In genomic region chr20:2508631-2509467, GRCh38 we compare ENCODE assay signal across 9 cellular contexts. TPM values are rescaled to one million over a fixed set of nuclear protein-coding genes. Genes with fewer than 3 reads are reported as not detected.
DNase-seq lines count a peak whose midpoint lies in the region; ATAC-seq, FAIRE-seq and TF ChIP-seq lines count a peak whose summit lies in the region.
"Had no signal": no experiment of that assay in that cellular context is flagged by ENCODE, and none has a peak within 500 bp of the region (broad histone marks: within the 10 kb centered on the region; RNA-seq: fewer than 3 reads in every experiment).

ZNF343 (minus strand) TSS chr20:2508915; CDS start chr20:2493895, 15,020 bp downstream.

- H3K36me3 Mint-ChIP-seq in central memory CD8-positive, alpha-beta T cell (ENCODE audit: insufficient read depth), result peaks cover 7% of the 10 kb centered on the region

- intact Hi-C loops in kidney (cut with DNase I), result no loop called here

- H3K4me3 Mint-ChIP-seq in central memory CD8-positive, alpha-beta T cell, result peak within 1 kb of the TSS; percentile 96

- peak within 1 kb of the TSS; percentile 55 to 93 for H3K9ac ChIP-seq in kidney (ENCODE audit: low read length in 2 of 2)

- no peak for TF ChIP-seq CTCF in kidney (IDR thresholded peaks at IDR 0.05; ENCODE audit: borderline replicate concordance, extremely low read depth, insufficient read depth)

- peak within 1 kb of the TSS; percentile 80 to 91 for H3K4me3 ChIP-seq in kidney (ENCODE audit: low read length in 2 of 2)

- ATAC-seq in GM18873 (IDR thresholded peaks at IDR 0.05; ENCODE audit: low FRiP score, unreplicated experiment), result peak; percentile 93
- ATAC-seq in HG03135 (IDR thresholded peaks at IDR 0.05; ENCODE audit: unreplicated experiment), result peak; percentile 98
- ATAC-seq in central memory CD8-positive, alpha-beta T cell (replicated peaks; ENCODE audit: extremely low read depth, poor library complexity, severe bottlenecking), result peak; percentile 95

- no peaks in the 10 kb centered on the region for H3K36me3 ChIP-seq in kidney (ENCODE audit: control insufficient read depth in 1 of 2, insufficient read depth in 2 of 2, low read length in 2 of 2)

- DNase-seq in AG08396 (ENCODE audit: low spot score) (peak; percentile 88), NCI-H226 (peak; percentile 58), kidney (peak; percentile 89)
- DNase-seq in activated CD4-positive, CD25-positive, alpha-beta regulatory T cell (lab: John Stamatoyannopoulos, UW), result peak; percentile 38 to 67 (median 54)
- DNase-seq in central memory CD8-positive, alpha-beta T cell (ENCODE audit: low spot score in 2 of 2), result peak; percentile 66 to 70
- DNase-seq in stimulated activated CD4-positive, alpha-beta T cell treated with anti-CD3 and anti-CD28 coated beads, Interleukin-15, amount 100 ng/mL, for 24 hours, result peak; percentile 83

- H3K9me3 Mint-ChIP-seq in central memory CD8-positive, alpha-beta T cell, result no peaks in the 10 kb centered on the region

- peak within 1 kb of the TSS; percentile 95 for H3K27ac Mint-ChIP-seq in central memory CD8-positive, alpha-beta T cell (ENCODE audit: low read depth)

- H3K9me3 ChIP-seq in kidney (ENCODE audit: control insufficient read depth in 1 of 2, low read length in 2 of 2), result no peaks in the 10 kb centered on the region

- no peak for FAIRE-seq in kidney (lab: Jason Lieb, UNC)
- FAIRE-seq: TTC549 had no signal

- peaks cover 0 to 7% of the 10 kb centered on the region in 2 donors for H3K4me1 ChIP-seq in kidney (ENCODE audit: control insufficient read depth in 1 of 2, insufficient read depth in 1 of 2, low read depth in 1 of 2, low read length in 2 of 2)

- H3K4me1 Mint-ChIP-seq in central memory CD8-positive, alpha-beta T cell, result peaks cover 15% of the 10 kb centered on the region

- peak within 1 kb of the TSS; percentile 78 to 85 for H3K27ac ChIP-seq in kidney (ENCODE audit: low read depth in 2 of 2, low read length in 2 of 2)

- H3K27me3 Mint-ChIP-seq in central memory CD8-positive, alpha-beta T cell, result peaks cover 10% of the 10 kb centered on the region

RNA-seq across cellular contexts. Expression of gene ZNF343, which starts in this region (rescaled TPM):
- total RNA-seq in kidney, result 12.1 TPM
- polyA plus RNA-seq in kidney (ENCODE audit: insufficient read depth, low read depth, low replicate concordance), result 7.9 TPM

Comparison
In these comparisons a context has a peak if more than half of its experiments do, and no peak if none do; other contexts are left out.
1. Peak in every context shown above with its lines: DNase-seq, ATAC-seq, H3K4me3 ChIP-seq and H3K27ac ChIP-seq.